ENCODE assay signal across 11 cellular contexts in genomic region chr18:26225022-26225693, GRCh38. TPM values are rescaled to one million over a fixed set of nuclear protein-coding genes. Genes with fewer than 3 reads are reported as not detected.
A peak's percentile ranks its signal among the peaks of the same experiment; 100 is the strongest.
DNase-seq lines count a peak whose midpoint lies in the region; TF ChIP-seq lines count a peak whose summit lies in the region.
"Had no signal": no experiment of that assay in that cellular context is flagged by ENCODE, and none has a peak within 500 bp of the region (broad histone marks: within the 10 kb centered on the region; RNA-seq: fewer than 3 reads in every experiment).

No MANE protein-coding gene starts in this region.

- no peak overlapping the region for H3K9ac ChIP-seq in MM.1S (ENCODE audit: low read length)

- peaks cover 25% of the 10 kb centered on the region for H3K4me1 Mint-ChIP-seq in T-helper 1 cell treated with Interleukin-12 subunit alpha and Interleukin-12 subunit beta and Interleukin-4 antibody, amounts not matched to agents 30 μg/mL and 1 μg/mL, for 36 hours (ENCODE audit: low read depth)
- peaks cover 21% of the 10 kb centered on the region for H3K4me1 Mint-ChIP-seq in brain
- peaks cover 15% of the 10 kb centered on the region for H3K4me1 Mint-ChIP-seq in osteocyte (ENCODE audit: unreplicated experiment)

- H3K36me3 ChIP-seq in MM.1S (replicated peaks; ENCODE audit: insufficient read depth, low read length) = 0 out of 2 replicates have a peak, but pooled peaks cover under 1% of the 10 kb centered on the region
- H3K36me3 ChIP-seq: left lung, stomach had no signal

- peaks cover 1% of the 10 kb centered on the region for H3K36me3 Mint-ChIP-seq in T-helper 1 cell treated with Interleukin-12 subunit alpha and Interleukin-12 subunit beta and Interleukin-4 antibody, amounts not matched to agents 30 μg/mL and 1 μg/mL, for 36 hours (ENCODE audit: low read depth)
- no peaks in the 10 kb centered on the region for H3K36me3 Mint-ChIP-seq in brain
- no peaks in the 10 kb centered on the region for H3K36me3 Mint-ChIP-seq in osteocyte (ENCODE audit: unreplicated experiment)

- H3K27me3 ChIP-seq in MM.1S (replicated peaks; ENCODE audit: insufficient read depth, low read length) = no peaks in the 10 kb centered on the region

- no peak overlapping the region for H3K27ac ChIP-seq in MM.1S (ENCODE audit: low read length)
- H3K27ac ChIP-seq: left lung had no signal

- H3K79me2 ChIP-seq in MM.1S (ENCODE audit: low read length) = peaks cover 36% of the 10 kb centered on the region

- no peak overlapping the region for H3K4me3 ChIP-seq in MM.1S (ENCODE audit: low read length)

- H2AFZ ChIP-seq in MM.1S (ENCODE audit: low read length) = no peak overlapping the region

- H3K9me2 ChIP-seq in MM.1S (replicated peaks; ENCODE audit: insufficient read depth, low read length) = no peaks in the 10 kb centered on the region

- no peaks in the 10 kb centered on the region for H3K9me3 Mint-ChIP-seq in T-helper 1 cell treated with Interleukin-12 subunit alpha and Interleukin-12 subunit beta and Interleukin-4 antibody, amounts not matched to agents 30 μg/mL and 1 μg/mL, for 36 hours
- H3K9me3 Mint-ChIP-seq in brain = no peaks in the 10 kb centered on the region
- no peaks in the 10 kb centered on the region for H3K9me3 Mint-ChIP-seq in osteocyte (ENCODE audit: unreplicated experiment)

- H3K27me3 Mint-ChIP-seq in T-helper 1 cell treated with Interleukin-12 subunit alpha and Interleukin-12 subunit beta and Interleukin-4 antibody, amounts not matched to agents 30 μg/mL and 1 μg/mL, for 36 hours (ENCODE audit: low read depth) = peaks cover 17% of the 10 kb centered on the region
- peaks cover 32% of the 10 kb centered on the region for H3K27me3 Mint-ChIP-seq in brain
- peaks cover 33% of the 10 kb centered on the region for H3K27me3 Mint-ChIP-seq in osteocyte (ENCODE audit: unreplicated experiment)

- peak overlapping the region; percentile 69 for H3K4me2 ChIP-seq in MM.1S (ENCODE audit: low read depth, low read length)

- H4K20me1 ChIP-seq in MM.1S (ENCODE audit: insufficient read depth, low read length) = no peaks in the 10 kb centered on the region

- no peaks in the 10 kb centered on the region for H3K9me3 ChIP-seq in MM.1S (replicated peaks; ENCODE audit: insufficient read depth, low read length)
- H3K9me3 ChIP-seq: left lung, stomach had no signal

- H3K4me3 Mint-ChIP-seq in T-helper 1 cell treated with Interleukin-12 subunit alpha and Interleukin-12 subunit beta and Interleukin-4 antibody, amounts not matched to agents 30 μg/mL and 1 μg/mL, for 36 hours = peak overlapping the region; percentile 13
- H3K4me3 Mint-ChIP-seq in brain = peak overlapping the region; percentile 91 to 96 (median 94)
- H3K4me3 Mint-ChIP-seq in osteocyte (ENCODE audit: unreplicated experiment) = peak overlapping the region; percentile 89

- DNase-seq in T-helper 1 cell (no peak), MM.1S (no peak), osteocyte (ENCODE audit: extremely low spot score, unreplicated experiment) (no peak), cerebellum (ENCODE audit: low spot score) (no peak), pons (ENCODE audit: low spot score) (no peak)
- no peak for DNase-seq in effector CD8-positive, alpha-beta T cell (lab: John Stamatoyannopoulos, UW)
- DNase-seq: activated effector memory CD4-positive, alpha-beta T cell treated with anti-CD3 and anti-CD28 coated beads, Interleukin-2, amount 50 U/mL, for 16 hours; left lung; stomach had no signal

- H3K4me1 ChIP-seq in MM.1S (ENCODE audit: low read length) = peaks cover 8% of the 10 kb centered on the region; the same call in 1 of the 2 replicates

- no peaks in the 10 kb centered on the region for H3F3A ChIP-seq in MM.1S (ENCODE audit: insufficient read depth, low read length)

- no peak for TF ChIP-seq CTCF in MM.1S (IDR thresholded peaks at IDR 0.05; ENCODE audit: low read length)
- no peak for TF ChIP-seq CTCF in brain (conservative IDR thresholded peaks at IDR 0.05)
- TF ChIP-seq CTCF in osteocyte (IDR thresholded peaks at IDR 0.05) = no peak

- no peak overlapping the region for H3K27ac Mint-ChIP-seq in T-helper 1 cell treated with Interleukin-12 subunit alpha and Interleukin-12 subunit beta and Interleukin-4 antibody, amounts not matched to agents 30 μg/mL and 1 μg/mL, for 36 hours
- no peak overlapping the region for H3K27ac Mint-ChIP-seq in brain
- H3K27ac Mint-ChIP-seq in osteocyte (ENCODE audit: unreplicated experiment) = no peak overlapping the region

RNA-seq across cellular contexts. Expression of gene TAF4B, which starts 1.1 kb away (rescaled TPM):
- 0.12 TPM for polyA plus RNA-seq in brain (ENCODE audit: insufficient read depth, low read depth, low replicate concordance)
- total RNA-seq in osteocyte (2.3 and 2.7 TPM in 2 replicates), cerebellum (8.9 TPM)

Comparison
In these comparisons a context has a peak if more than half of its experiments do, and no peak if none do; other contexts are left out.
1. H3K4me3 Mint-ChIP-seq: peak in every context shown above with its lines; median percentile 94 in brain; 89 in osteocyte; 13 in T-helper 1 cell treated with Interleukin-12 subunit alpha and Interleukin-12 subunit beta and Interleukin-4 antibody, amounts not matched to agents 30 μg/mL and 1 μg/mL, for 36 hours.